Comparison of ENCODE assay signal across 2 cellular contexts in genomic region chr12:46701356-46701755, GRCh38.
TF ChIP-seq lines count a peak whose summit lies in the region.

No MANE protein-coding gene starts in this region.

TF ChIP-seq in HepG2, 621 proteins besides CTCF, POLR2A, EP300 and RAD21 (continued from another document):
- TF ChIP-seq PRMT3 (CRISPR knock-in tag; IDR thresholded peaks at IDR 0.05; ENCODE audit: borderline replicate concordance, low read depth) (no peak), RAD51 (IDR thresholded peaks at IDR 0.05; ENCODE audit: borderline replicate concordance) (no peak), SRSF9 (IDR thresholded peaks at IDR 0.05; ENCODE audit: borderline replicate concordance, insufficient read depth, low read depth, low read length, poor library complexity, severe bottlenecking) (no peak), ZNF513 (CRISPR knock-in tag; conservative IDR thresholded peaks at IDR 0.05) (no peak), ZBTB26 (CRISPR knock-in tag; IDR thresholded peaks at IDR 0.05; ENCODE audit: borderline replicate concordance) (peak; percentile 84)

TF ChIP-seq in K562, 482 proteins besides CTCF, POLR2A, EP300 and RAD21 (continued from another document):
- TF ChIP-seq AFF4 (CRISPR knock-in tag; IDR thresholded peaks at IDR 0.05) (no peak), GATA2 (CRISPR knock-in tag; IDR thresholded peaks at IDR 0.05) (no peak), ZNF146 (CRISPR knock-in tag; IDR thresholded peaks at IDR 0.05; ENCODE audit: unreplicated experiment) (no peak), FOS (IDR thresholded peaks at IDR 0.05; ENCODE audit: extremely low read depth, insufficient read length) (no peak)
